ENCODE assay signal across 27 cellular contexts in genomic region chr12:108257610-108258106, GRCh38.
"Had no signal": no experiment of that assay in that cellular context is flagged by ENCODE, and none has a peak within 500 bp of the region (broad histone marks: within the 10 kb centered on the region; RNA-seq: fewer than 3 reads in every experiment).

No MANE protein-coding gene starts in this region.

- H3K9me3 ChIP-seq: colonic mucosa, gastrocnemius medialis had no signal

- H3K27ac ChIP-seq: colonic mucosa, coronary artery, dorsolateral prefrontal cortex, epithelial cell of prostate, esophagus muscularis mucosa, esophagus squamous epithelium, foreskin keratinocyte, gastrocnemius medialis, gastroesophageal sphincter, heart left ventricle had no signal

- H3K27ac Mint-ChIP-seq: dendritic cell treated with granulocyte-macrophage colony-stimulating factor and Interleukin-4, amounts not matched to agents 40 ng/mL and 50 ng/mL, for 4 days; effector memory CD8-positive, alpha-beta T cell; endodermal cell had no signal

- H3K4me3 Mint-ChIP-seq: dendritic cell treated with granulocyte-macrophage colony-stimulating factor and Interleukin-4, amounts not matched to agents 40 ng/mL and 50 ng/mL, for 4 days; effector memory CD8-positive, alpha-beta T cell; endodermal cell had no signal

- H3K4me1 ChIP-seq: colonic mucosa, esophagus squamous epithelium, foreskin keratinocyte, gastrocnemius medialis, heart left ventricle had no signal

- H3K36me3 ChIP-seq: colonic mucosa, esophagus muscularis mucosa, esophagus squamous epithelium, gastrocnemius medialis, gastroesophageal sphincter, heart left ventricle had no signal

- ATAC-seq: effector memory CD8-positive, alpha-beta T cell; esophagus mucosa; foreskin keratinocyte; gastrocnemius medialis; gastroesophageal sphincter; heart left ventricle had no signal

- H3K4me3 ChIP-seq: colonic mucosa, coronary artery, dorsolateral prefrontal cortex, esophagus muscularis mucosa, esophagus squamous epithelium, gastrocnemius medialis, gastroesophageal sphincter, heart left ventricle had no signal

- H3K27me3 ChIP-seq: colonic mucosa, foreskin keratinocyte, gastrocnemius medialis had no signal

- DNase-seq: colonic mucosa; cortex of kidney; dermis blood vessel endothelial cell; dorsolateral prefrontal cortex; effector CD4-positive, alpha-beta T cell; effector CD8-positive, alpha-beta T cell; effector memory CD4-positive, alpha-beta T cell; effector memory CD8-positive, alpha-beta T cell; endodermal cell; erythroblast; esophagus squamous epithelium; foreskin fibroblast; foreskin keratinocyte; foreskin melanocyte; gastrocnemius medialis; glutamatergic neuron; heart left ventricle had no signal

- FAIRE-seq: colon, endometrium, endothelial cell of umbilical vein, frontal cortex had no signal
